20 cellular contexts compared by ENCODE assay signal in the genomic region with DNA sequence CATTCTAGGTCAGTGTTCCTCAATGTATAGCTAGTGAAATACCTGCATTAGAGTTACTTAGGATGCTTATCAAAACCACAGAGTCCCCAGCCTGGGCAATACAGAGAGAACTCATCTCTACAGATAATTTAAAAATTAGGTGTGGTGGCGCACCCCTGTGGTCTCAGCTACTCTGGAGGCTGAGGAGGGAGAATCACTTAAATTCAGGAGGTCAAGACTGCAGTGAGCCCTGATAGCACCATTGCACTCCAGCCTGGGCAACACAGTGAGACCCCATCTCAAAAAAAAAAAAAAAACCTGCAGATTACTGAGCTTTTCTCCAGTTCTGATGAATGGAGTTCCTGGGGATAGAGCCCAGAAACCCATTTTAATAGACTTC. TPM values are rescaled to one million over a fixed set of nuclear protein-coding genes. Genes with fewer than 3 reads are reported as not detected.
DNase-seq lines count a peak whose midpoint lies in the region; ATAC-seq, FAIRE-seq and TF ChIP-seq lines count a peak whose summit lies in the region.
"Had no signal": no experiment of that assay in that cellular context is flagged by ENCODE, and none has a peak within 500 bp of the region (broad histone marks: within the 10 kb centered on the region; RNA-seq: fewer than 3 reads in every experiment).

No MANE protein-coding gene starts in this region.

- no peak overlapping the region for H2AFZ ChIP-seq in H1 (ENCODE audit: low read length)

- no peak for TF ChIP-seq EP300 in H1 (IDR thresholded peaks at IDR 0.05; ENCODE audit: borderline replicate concordance in 1 of 2, low read depth in 2 of 2, low read length in 2 of 2)
- TF ChIP-seq EP300 in upper lobe of left lung (IDR thresholded peaks at IDR 0.05) = no peak

- no peak overlapping the region for H2BK12ac ChIP-seq in H1 (ENCODE audit: low read depth, low read length)

- peak; percentile 76 for DNase-seq in activated CD4-positive, alpha-beta T cell treated with anti-CD3 and anti-CD28 coated beads, Interleukin-2, amount 10 ng/mL, durations not matched to agents 24 days and 14 days
- DNase-seq in activated CD4-positive, alpha-beta T cell treated with anti-CD3 and anti-CD28 coated beads, Interleukin-2, amount 50 U/mL, for 48 hours = no peak
- DNase-seq in Panc1 (ENCODE audit: low read depth, low spot score) (no peak), H1 (ENCODE audit: low read depth in 1 of 2, low spot score in 2 of 2) (no peak), upper lobe of left lung (no peak), KG1 (lab: John Stamatoyannopoulos, UW) (no peak), superior temporal gyrus (ENCODE audit: extremely low spot score) (no peak)
- DNase-seq: activated CD4-positive, CD25-positive, alpha-beta regulatory T cell treated with anti-CD3 and anti-CD28 coated beads, Interleukin-2, amount 50 U/mL, for 72 hours; activated T-cell treated with anti-CD3 and anti-CD28 coated beads, Interleukin-2, amount 50 U/mL, for 4 hours; NCI-H2171; Peyer's patch; psoas muscle; T1000 had no signal

- ATAC-seq in Panc1 (no peak), upper lobe of left lung (ENCODE audit: low FRiP score in 2 of 2) (no peak)
- ATAC-seq: left lobe of liver, psoas muscle, SK-N-SH treated with all-trans-retinoic acid at 6 μM for 48 hours had no signal

- H2BK15ac ChIP-seq in H1 (ENCODE audit: low read length) = no peak overlapping the region

- H3K9me2 ChIP-seq in DOHH2 (replicated peaks; ENCODE audit: control insufficient read depth, low read length) = no peaks in the 10 kb centered on the region

- H3K23ac ChIP-seq in H1 (ENCODE audit: insufficient read length) = no peak overlapping the region

- no peak for TF ChIP-seq POLR2A in H1 (IDR thresholded peaks at IDR 0.05; ENCODE audit: control extremely low read depth in 1 of 2, low read depth in 2 of 2, low read length in 2 of 2)
- no peak for TF ChIP-seq POLR2A in upper lobe of left lung (IDR thresholded peaks at IDR 0.05)

- peaks cover 13% of the 10 kb centered on the region; the same call in 1 of the 2 replicates for H3K27me3 ChIP-seq in DOHH2 (ENCODE audit: control insufficient read depth, low read length)
- no peaks in the 10 kb centered on the region for H3K27me3 ChIP-seq in Panc1 (ENCODE audit: control insufficient read depth, insufficient read depth, low read length)
- H3K27me3 ChIP-seq in H1 (replicated peaks in 1 of 4; ENCODE audit: control insufficient read depth in 3 of 4, extremely low read depth in 1 of 4, insufficient read depth in 3 of 4, low read length in 3 of 4) = no peaks in the 10 kb centered on the region
- no peaks in the 10 kb centered on the region for H3K27me3 ChIP-seq in upper lobe of left lung
- H3K27me3 ChIP-seq: esophagus muscularis mucosa, Peyer's patch, tibial nerve had no signal

- POLR2A ChIA-PET in Panc1 (lab: Charles Lee) = no interaction called here
- POLR2A ChIA-PET in H1 (lab: Charles Lee; ENCODE audit: partially characterized antibody) = interaction anchor here (1.6 to 2.1 kb wide), 2 partner anchors 10 to 11 kb away, joined by 7 read pairs; partner anchors contain the start of genes ADAM10 and MINDY2

- intact Hi-C loops in activated CD4-positive, alpha-beta T cell treated with anti-CD3 and anti-CD28 coated beads, Interleukin-2, amount 10 ng/mL, durations not matched to agents 24 days and 14 days (cut with micrococcal nuclease) = no loop called here
- intact Hi-C loops in Panc1 (cut with micrococcal nuclease; ENCODE audit: unreplicated experiment) = no loop called here

- in situ Hi-C loops in Panc1 (cut with HindIII; ENCODE audit: low pct_unique_long_range_greater_than_20kb, low sequenced_read_pairs) = no loop called here

- no peak overlapping the region for H3K56ac ChIP-seq in H1 (replicated peaks; ENCODE audit: insufficient read length, low read depth, low read length)

- H2BK120ac ChIP-seq in H1 (replicated peaks; ENCODE audit: low read depth, low read length) = no peak overlapping the region

- 94% methylated on average over 1 of the region's 1 CpG; no CpG with 5 or more reads in 1 of the 2 experiments for WGBS in H1 (ENCODE audit: extremely low coverage in 1 of 2, insufficient coverage in 1 of 2, insufficient read length in 1 of 2, insufficient replicate concordance in 2 of 2, low coverage in 1 of 2, low lambda C conversion rate in 2 of 2, missing lambda C conversion rate in 1 of 2), 2 experiments
- WGBS in upper lobe of left lung, 2 donors = 93 to 100% methylated on average over 1 of the region's 1 CpG

- H4K20me1 ChIP-seq in DOHH2 (ENCODE audit: control insufficient read depth, insufficient read depth, low read depth, low read length) (no peaks in the 10 kb centered on the region), H1 (replicated peaks in 1 of 2; ENCODE audit: control insufficient read depth in 1 of 2, insufficient read depth in 2 of 2, low read length in 2 of 2) (no peaks in the 10 kb centered on the region)

- H3K79me2 ChIP-seq in DOHH2 (ENCODE audit: control insufficient read depth, low read length) = no peaks in the 10 kb centered on the region
- no peaks in the 10 kb centered on the region for H3K79me2 ChIP-seq in H1 (ENCODE audit: control insufficient read depth in 1 of 2, insufficient read depth in 2 of 2, low read length in 2 of 2)

- H2AK5ac ChIP-seq in H1 (ENCODE audit: low read depth, low read length) = no peak overlapping the region

- no peak overlapping the region for H2BK5ac ChIP-seq in H1 (ENCODE audit: low read depth, low read length)

- no peak overlapping the region for H4K5ac ChIP-seq in H1 (ENCODE audit: insufficient read length, low read depth, low read length)

- H3K27ac ChIP-seq in DOHH2 (ENCODE audit: low read depth, low read length) = no peak overlapping the region
- no peak overlapping the region for H3K27ac ChIP-seq in Panc1 (ENCODE audit: low read length)
- H3K27ac ChIP-seq in H1 (ENCODE audit: low read depth, low read length) = no peak overlapping the region
- H3K27ac ChIP-seq in upper lobe of left lung = no peak overlapping the region
- H3K27ac ChIP-seq: esophagus muscularis mucosa, Peyer's patch, psoas muscle, tibial nerve had no signal

- no peak overlapping the region for H3K4me3 ChIP-seq in DOHH2 (ENCODE audit: low read length)
- no peak overlapping the region for H3K4me3 ChIP-seq in Panc1 (ENCODE audit: low read depth in 2 of 2, low read length in 2 of 2)
- H3K4me3 ChIP-seq in H1 (ENCODE audit: extremely low read depth in 1 of 4, insufficient read depth in 2 of 4, low read depth in 3 of 4, low read length in 4 of 4) = no peak overlapping the region
- no peak overlapping the region for H3K4me3 ChIP-seq in upper lobe of left lung
- H3K4me3 ChIP-seq: esophagus muscularis mucosa, Peyer's patch, psoas muscle, smooth muscle cell, tibial nerve had no signal

- H2BK20ac ChIP-seq in H1 (ENCODE audit: low read length) = no peak overlapping the region

- peak; percentile 41 for TF ChIP-seq CTCF in DOHH2 (IDR thresholded peaks at IDR 0.05; ENCODE audit: low read depth, low read length, poor library complexity, severe bottlenecking)
- TF ChIP-seq CTCF in Panc1 (IDR thresholded peaks at IDR 0.05) = peak; percentile 26
- TF ChIP-seq CTCF in H1 (IDR thresholded peaks at IDR 0.05; ENCODE audit: control extremely low read depth in 1 of 3, insufficient read depth in 1 of 3, low read depth in 1 of 3, low read length in 3 of 3) = no peak
- TF ChIP-seq CTCF in upper lobe of left lung (IDR thresholded peaks at IDR 0.05) = no peak

- H4K8ac ChIP-seq in H1 (ENCODE audit: extremely low read depth, insufficient read depth, low read length) = no peak overlapping the region

- H3K18ac ChIP-seq in H1 (ENCODE audit: extremely low read depth, low read length) = no peak overlapping the region

- peaks cover 4% of the 10 kb centered on the region for H3K27me3 Mint-ChIP-seq in activated CD4-positive, alpha-beta T cell treated with anti-CD3 and anti-CD28 coated beads, Interleukin-2, amount 10 ng/mL, durations not matched to agents 24 days and 14 days
- H3K27me3 Mint-ChIP-seq: central memory CD8-positive, alpha-beta T cell had no signal

- FAIRE-seq in H1 (lab: Jason Lieb, UNC) = no peak

- H3K4me2 ChIP-seq in DOHH2 (ENCODE audit: low read length) (no peak overlapping the region), H1 (ENCODE audit: insufficient read depth in 1 of 2, low read depth in 2 of 2, low read length in 2 of 2) (no peak overlapping the region)
- H3K4me2 ChIP-seq: smooth muscle cell had no signal

- H3F3A ChIP-seq in DOHH2 (ENCODE audit: control insufficient read depth, insufficient read depth) = no peaks in the 10 kb centered on the region

- peaks cover 8% of the 10 kb centered on the region for H3K9me3 ChIP-seq in DOHH2 (ENCODE audit: control insufficient read depth, insufficient read depth, low read length)
- no peaks in the 10 kb centered on the region; the same call in 1 of the 2 replicates for H3K9me3 ChIP-seq in Panc1 (ENCODE audit: control insufficient read depth, insufficient read depth, low read depth, low read length)
- no peaks in the 10 kb centered on the region for H3K9me3 ChIP-seq in H1 (ENCODE audit: insufficient read depth in 2 of 2, low read depth in 1 of 2, low read length in 1 of 2)
- H3K9me3 ChIP-seq in upper lobe of left lung = peaks cover 0 to 9% (median 3%) of the 10 kb centered on the region in 4 donors
- H3K9me3 ChIP-seq: Peyer's patch, psoas muscle had no signal

- CTCF ChIA-PET in Panc1 (lab: Charles Lee) = interaction anchor here (0.6 to 1.1 kb wide), 2 partner anchors 10 to 170 kb away, joined by 3 read pairs; no protein-coding TSS in a partner anchor
- CTCF ChIA-PET in H1 (lab: Charles Lee; ENCODE audit: partially characterized antibody) = interaction anchor here (0.6 to 1.3 kb wide), 6 partner anchors 9 to 1501 kb away, joined by 3 to 4 read pairs (median 3); no protein-coding TSS in a partner anchor

- no peak overlapping the region for H4K91ac ChIP-seq in H1 (replicated peaks; ENCODE audit: insufficient read length, low read length)

- no peaks in the 10 kb centered on the region for H3K23me2 ChIP-seq in H1 (ENCODE audit: low read depth, low read length)

- peaks cover 2% of the 10 kb centered on the region for H3K36me3 Mint-ChIP-seq in activated CD4-positive, alpha-beta T cell treated with anti-CD3 and anti-CD28 coated beads, Interleukin-2, amount 10 ng/mL, durations not matched to agents 24 days and 14 days (ENCODE audit: low read depth)

- H3K4me1 Mint-ChIP-seq in activated CD4-positive, alpha-beta T cell treated with anti-CD3 and anti-CD28 coated beads, Interleukin-2, amount 10 ng/mL, durations not matched to agents 24 days and 14 days = peaks cover 2% of the 10 kb centered on the region
- H3K4me1 Mint-ChIP-seq: central memory CD8-positive, alpha-beta T cell had no signal

- no peaks in the 10 kb centered on the region for H3K4me1 ChIP-seq in DOHH2 (ENCODE audit: control insufficient read depth, low read length)
- no peaks in the 10 kb centered on the region for H3K4me1 ChIP-seq in Panc1 (ENCODE audit: control insufficient read depth, insufficient read depth, low read length)
- H3K4me1 ChIP-seq in H1 (replicated peaks in 1 of 4; ENCODE audit: control insufficient read depth in 3 of 4, insufficient read depth in 4 of 4, low read length in 3 of 4) = no peaks in the 10 kb centered on the region
- no peaks in the 10 kb centered on the region for H3K4me1 ChIP-seq in upper lobe of left lung
- H3K4me1 ChIP-seq: esophagus muscularis mucosa, Peyer's patch, psoas muscle, tibial nerve had no signal

- H3K9me3 Mint-ChIP-seq in activated CD4-positive, alpha-beta T cell treated with anti-CD3 and anti-CD28 coated beads, Interleukin-2, amount 10 ng/mL, durations not matched to agents 24 days and 14 days = peaks cover 13% of the 10 kb centered on the region

- H3K27ac Mint-ChIP-seq in activated CD4-positive, alpha-beta T cell treated with anti-CD3 and anti-CD28 coated beads, Interleukin-2, amount 10 ng/mL, durations not matched to agents 24 days and 14 days = no peak overlapping the region

- H3K9ac ChIP-seq in H1 (replicated peaks in 1 of 4; ENCODE audit: extremely low read depth in 1 of 4, low read depth in 3 of 4, low read length in 3 of 4) = no peak overlapping the region

- H3K36me3 ChIP-seq in DOHH2 (ENCODE audit: control insufficient read depth, low read length) = no peaks in the 10 kb centered on the region
- no peaks in the 10 kb centered on the region for H3K36me3 ChIP-seq in Panc1 (ENCODE audit: control insufficient read depth, insufficient read depth, low read length)
- no peaks in the 10 kb centered on the region for H3K36me3 ChIP-seq in H1 (ENCODE audit: control insufficient read depth in 2 of 4, insufficient read depth in 4 of 4, low read length in 3 of 4)
- H3K36me3 ChIP-seq in upper lobe of left lung = no peaks in the 10 kb centered on the region
- H3K36me3 ChIP-seq: esophagus muscularis mucosa, Peyer's patch, tibial nerve had no signal

- no peak overlapping the region for H3K4me3 Mint-ChIP-seq in activated CD4-positive, alpha-beta T cell treated with anti-CD3 and anti-CD28 coated beads, Interleukin-2, amount 10 ng/mL, durations not matched to agents 24 days and 14 days
- H3K4me3 Mint-ChIP-seq: activated T-cell treated with anti-CD3 and anti-CD28 coated beads, Interleukin-2, amount 50 U/mL, for 4 hours; central memory CD8-positive, alpha-beta T cell had no signal

- peak in 1 of 2 experiments; percentile 12; a peak in 2 of 4 replicates for TF ChIP-seq RAD21 in H1 (IDR thresholded peaks at IDR 0.05 in 1 of 2, conservative IDR thresholded peaks at IDR 0.05 in 1 of 2; ENCODE audit: low read depth in 2 of 2, low read length in 2 of 2)

- BruUV-seq in Panc1 (replicated peaks; lab: Mats Ljungman, UMichigan) = no TSS peak

- H3K4ac ChIP-seq in H1 (replicated peaks; ENCODE audit: insufficient read length, low read depth, low read length) = no peak overlapping the region

- no peak overlapping the region for H3K14ac ChIP-seq in H1 (ENCODE audit: insufficient read length)

- H3K79me1 ChIP-seq in H1 (ENCODE audit: low read depth, low read length) = no peaks in the 10 kb centered on the region

RNA-seq across cellular contexts. Expression of gene MINDY2, which starts 10.1 kb away (rescaled TPM):
- 10.1 and 10.9 TPM in 2 replicates for total RNA-seq in activated CD4-positive, alpha-beta T cell treated with anti-CD3 and anti-CD28 coated beads, Interleukin-2, amount 10 ng/mL, durations not matched to agents 24 days and 14 days
- total RNA-seq in Panc1 (2021; ENCODE audit: unreplicated experiment) = 6.8 TPM
- polyA plus RNA-seq in Panc1 (2012; ENCODE audit: insufficient read length) = 3.1 TPM
- total RNA-seq in H1 (2021; fragmentation: NEBNext Ultra II Directional; extraction: Animal tissue kit (Norgen Biotek cat#: 25700)) = 24.4 and 25.7 TPM in 2 replicates
- 3.1 TPM in 2 replicates for polyA plus RNA-seq in H1 (2011; rRNA removed)
- 4.5 TPM for polyA plus RNA-seq in H1 (2011; cell fraction: cytosol; rRNA removed)
- polyA plus RNA-seq in H1 (2011; cell fraction: nucleus; rRNA removed) = 12.4 TPM
- polyA plus RNA-seq in H1 (2012, experiment 1 of 2) = 6.5 to 10.6 TPM (median 9.5 TPM) in 4 replicates
- polyA plus RNA-seq in H1 (2012, experiment 2 of 2) = 0.77 TPM
- 18.6 TPM for polyA plus RNA-seq in H1 (2013, experiment 1 of 2)
- 14.7 TPM for polyA plus RNA-seq in H1 (2013, experiment 2 of 2)
- polyA minus RNA-seq in H1 (2011; rRNA and poly(A)+ RNA removed) = 27.6 and 28.5 TPM in 2 replicates
- 18.1 TPM for polyA minus RNA-seq in H1 (2011; cell fraction: cytosol; rRNA and poly(A)+ RNA removed)
- 30.6 TPM for polyA minus RNA-seq in H1 (2011; cell fraction: nucleus; rRNA and poly(A)+ RNA removed)
- 10 to 100 TPM; 20.5 to 38.5 (median 29.9) TPM for total RNA-seq in upper lobe of left lung

RNA-seq across cellular contexts. Expression of gene ADAM10, which starts 11.5 kb away (rescaled TPM):
- 103 and 111 TPM in 2 replicates for total RNA-seq in activated CD4-positive, alpha-beta T cell treated with anti-CD3 and anti-CD28 coated beads, Interleukin-2, amount 10 ng/mL, durations not matched to agents 24 days and 14 days
- total RNA-seq in Panc1 (2021; ENCODE audit: unreplicated experiment) (176 TPM), upper lobe of left lung (100 to 1,000 TPM in 3 of 6 donors, 10 to 100 TPM in 3; 64.5 to 139 (median 93.5) TPM)
- polyA plus RNA-seq in Panc1 (2012; ENCODE audit: insufficient read length) = 148 TPM
- 147 and 163 TPM in 2 replicates for total RNA-seq in H1 (2021; fragmentation: NEBNext Ultra II Directional; extraction: Animal tissue kit (Norgen Biotek cat#: 25700))
- polyA plus RNA-seq in H1 (2011; rRNA removed) = 46.5 and 50.2 TPM in 2 replicates
- 63.9 TPM for polyA plus RNA-seq in H1 (2011; cell fraction: cytosol; rRNA removed)
- 43.2 TPM for polyA plus RNA-seq in H1 (2011; cell fraction: nucleus; rRNA removed)
- 89.7 to 160 TPM (median 119 TPM) in 4 replicates for polyA plus RNA-seq in H1 (2012, experiment 1 of 2)
- polyA plus RNA-seq in H1 (2012, experiment 2 of 2) = 4.8 TPM
- polyA plus RNA-seq in H1 (2013, experiment 1 of 2) = 182 TPM
- polyA plus RNA-seq in H1 (2013, experiment 2 of 2) = 190 TPM
- 118 and 237 TPM in 2 replicates for polyA minus RNA-seq in H1 (2011; rRNA and poly(A)+ RNA removed)
- 88.2 TPM for polyA minus RNA-seq in H1 (2011; cell fraction: cytosol; rRNA and poly(A)+ RNA removed)
- polyA minus RNA-seq in H1 (2011; cell fraction: nucleus; rRNA and poly(A)+ RNA removed) = 89.7 TPM

Comparison
In these comparisons a context has a peak if more than half of its experiments do, and no peak if none do; other contexts are left out.
1. CTCF ChIP-seq: peak in DOHH2 (single experiment) and Panc1 (single experiment); none in H1 (0 of 3) and upper lobe of left lung (0 of 6).